In genomic region chr11:122679441-122679840, GRCh38 we compare ENCODE assay signal across 28 cellular contexts.
"Had no signal": no experiment of that assay in that cellular context is flagged by ENCODE, and none has a peak within 500 bp of the region (broad histone marks: within the 10 kb centered on the region; RNA-seq: fewer than 3 reads in every experiment).

No MANE protein-coding gene starts in this region.

- DNase-seq: activated CD4-positive, alpha-beta memory T cell treated with anti-CD3 and anti-CD28 coated beads, Interleukin-2, amount 10 ng/mL, durations not matched to agents 7 days and 5 days; activated CD4-positive, alpha-beta T cell treated with anti-CD3 and anti-CD28 coated beads for 1 hour; activated CD4-positive, alpha-beta T cell treated with anti-CD3 and anti-CD28 coated beads for 48 hours; activated CD4-positive, CD25-positive, alpha-beta regulatory T cell; activated CD8-positive, alpha-beta memory T cell treated with anti-CD3 and anti-CD28 coated beads for 24 hours; activated CD8-positive, alpha-beta memory T cell treated with anti-CD3 and anti-CD28 coated beads, Interleukin-2, amount 10 ng/mL, durations not matched to agents 7 days and 5 days; activated CD8-positive, alpha-beta memory T cell treated with anti-CD3 and anti-CD28 coated beads, Interleukin-2, amount 50 U/mL, for 48 hours; activated effector memory CD4-positive, alpha-beta T cell treated with Interleukin-2 at 50 U/mL for 16 hours; activated naive CD4-positive, alpha-beta T cell treated with anti-CD3 and anti-CD28 coated beads, Interleukin-2, amount 50 U/mL, for 16 hours; activated naive CD8-positive, alpha-beta T cell treated with anti-CD3 and anti-CD28 coated beads, Interleukin-2, amount 10 ng/mL, durations not matched to agents 7 days and 5 days; activated T-cell treated with anti-CD3 and anti-CD28 coated beads, Interleukin-2, amount 50 U/mL, for 48 hours; amygdala; NCI-H1105; NCI-H1417 treated with DMSO at 0.1 percent for 48 hours; NCI-H187 treated with DMSO at 0.1 percent for 48 hours; NCI-H2081; NCI-H226; NCI-H446 treated with DMSO at 0.1 percent for 48 hours; NCI-H524; NCI-H69; NCI-H82; SHP77; SJCRH30; T1000; WERI-Rb-1 had no signal

- H3K9me3 ChIP-seq: ascending aorta, SJCRH30 had no signal

- H3K27me3 ChIP-seq: ascending aorta, SJCRH30 had no signal

- H3K4me1 ChIP-seq: ascending aorta, SJCRH30 had no signal

- H3K36me3 ChIP-seq: ascending aorta, SJCRH30, WERI-Rb-1 had no signal

- ATAC-seq: activated CD8-positive, alpha-beta memory T cell treated with anti-CD3 and anti-CD28 coated beads, Interleukin-2, amount 10 ng/mL, durations not matched to agents 7 days and 5 days; Panc1 had no signal

- H3K4me3 ChIP-seq: ascending aorta, SJCRH30, SK-N-MC had no signal

- H3K27ac ChIP-seq: ascending aorta, SJCRH30, SK-N-MC, WERI-Rb-1 had no signal
